In the genomic region with DNA sequence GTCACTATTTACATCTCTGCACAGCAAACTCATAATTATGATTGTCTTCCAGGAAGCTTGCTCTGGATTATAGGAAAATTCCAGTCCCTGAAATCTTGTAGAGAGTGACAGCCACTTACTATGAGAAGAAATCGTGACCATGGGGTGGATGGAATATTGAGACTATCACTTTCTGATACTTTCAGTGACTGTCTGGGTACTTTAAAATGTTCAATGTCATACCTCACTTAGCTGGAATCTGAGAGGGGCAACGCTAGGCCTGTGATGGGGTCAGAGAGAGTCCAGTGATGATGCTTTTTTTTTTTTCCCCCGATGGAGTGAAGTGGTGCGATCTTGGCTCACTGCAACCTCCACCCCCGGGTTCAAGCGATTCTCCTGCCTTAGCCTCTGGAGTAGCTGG, we compare ENCODE assay signal across 11 cellular contexts. TPM values are rescaled to one million over a fixed set of nuclear protein-coding genes. Genes with fewer than 3 reads are reported as not detected.
A peak's percentile ranks its signal among the peaks of the same experiment; 100 is the strongest.
DNase-seq lines count a peak whose midpoint lies in the region; ATAC-seq and TF ChIP-seq lines count a peak whose summit lies in the region.
"Had no signal": no experiment of that assay in that cellular context is flagged by ENCODE, and none has a peak within 500 bp of the region (broad histone marks: within the 10 kb centered on the region; RNA-seq: fewer than 3 reads in every experiment).

No MANE protein-coding gene starts in this region.

- H3K4me3 Mint-ChIP-seq in activated CD4-positive, alpha-beta memory T cell treated with anti-CD3 and anti-CD28 coated beads for 36 hours, result no peak overlapping the region
- H3K4me3 Mint-ChIP-seq: B cell; CD4-positive, alpha-beta T cell had no signal

- H3K9me3 ChIP-seq in esophagus muscularis mucosa, result no peaks in the 10 kb centered on the region
- no peaks in the 10 kb centered on the region for H3K9me3 ChIP-seq in parathyroid adenoma (ENCODE audit: control insufficient read depth, low read length)
- H3K9me3 ChIP-seq in thyroid gland, result no peaks in the 10 kb centered on the region

- H3K36me3 ChIP-seq in esophagus muscularis mucosa (no peaks in the 10 kb centered on the region), parathyroid adenoma (ENCODE audit: control insufficient read depth, insufficient read depth, low read length) (no peaks in the 10 kb centered on the region), thyroid gland (no peaks in the 10 kb centered on the region)

- H3K4me1 Mint-ChIP-seq in activated CD4-positive, alpha-beta memory T cell treated with anti-CD3 and anti-CD28 coated beads for 36 hours (ENCODE audit: low read depth), result peaks cover 7% of the 10 kb centered on the region

- no peaks in the 10 kb centered on the region for H3K27me3 Mint-ChIP-seq in activated CD4-positive, alpha-beta memory T cell treated with anti-CD3 and anti-CD28 coated beads for 36 hours

- H3K27me3 ChIP-seq in esophagus muscularis mucosa, result no peaks in the 10 kb centered on the region
- no peaks in the 10 kb centered on the region for H3K27me3 ChIP-seq in parathyroid adenoma (ENCODE audit: control insufficient read depth, insufficient read depth, low read length)
- no peaks in the 10 kb centered on the region for H3K27me3 ChIP-seq in thyroid gland

- H3K36me3 Mint-ChIP-seq in activated CD4-positive, alpha-beta memory T cell treated with anti-CD3 and anti-CD28 coated beads for 36 hours, result no peaks in the 10 kb centered on the region

- TF ChIP-seq POLR2A in esophagus muscularis mucosa (IDR thresholded peaks at IDR 0.05; ENCODE audit: low read depth), result no peak
- no peak for TF ChIP-seq POLR2A in thyroid gland (IDR thresholded peaks at IDR 0.05)

- H3K4me3 ChIP-seq in esophagus muscularis mucosa, result no peak overlapping the region
- H3K4me3 ChIP-seq in parathyroid adenoma (ENCODE audit: low read depth, low read length), result no peak overlapping the region
- no peak overlapping the region for H3K4me3 ChIP-seq in thyroid gland (replicated peaks in 1 of 3)

- H3K4me2 ChIP-seq in parathyroid adenoma (ENCODE audit: low read length), result no peak overlapping the region

- no peak overlapping the region for H3K9ac ChIP-seq in parathyroid adenoma

- no peak overlapping the region for H3K27ac Mint-ChIP-seq in activated CD4-positive, alpha-beta memory T cell treated with anti-CD3 and anti-CD28 coated beads for 36 hours
- H3K27ac Mint-ChIP-seq: B cell; CD4-positive, alpha-beta T cell had no signal

- H3K4me1 ChIP-seq in esophagus muscularis mucosa, result peaks cover 26 to 59% (median 54%) of the 10 kb centered on the region in 4 donors
- H3K4me1 ChIP-seq in parathyroid adenoma, result peaks cover 48% of the 10 kb centered on the region
- peaks cover 22 to 36% of the 10 kb centered on the region in 2 donors for H3K4me1 ChIP-seq in thyroid gland

- peak overlapping the region; percentile 50 for H2AFZ ChIP-seq in parathyroid adenoma

- no peaks in the 10 kb centered on the region for H3K9me3 Mint-ChIP-seq in activated CD4-positive, alpha-beta memory T cell treated with anti-CD3 and anti-CD28 coated beads for 36 hours
- H3K9me3 Mint-ChIP-seq: CD4-positive, alpha-beta T cell had no signal

- 74% methylated on average over 6 of the region's 6 CpGs for WGBS in esophagus muscularis mucosa
- 36 to 39% methylated on average over 6 of the region's 6 CpGs for WGBS in thyroid gland, 2 donors

- TF ChIP-seq EP300 in esophagus muscularis mucosa (IDR thresholded peaks at IDR 0.05), result no peak

- CTCF ChIA-PET in RWPE1 (lab: Yijun Ruan, JAX), result no interaction called here
- CTCF ChIA-PET in activated CD4-positive, alpha-beta memory T cell treated with anti-CD3 and anti-CD28 coated beads for 36 hours (lab: Charles Lee), result no interaction called here

- ATAC-seq in GM21526 (IDR thresholded peaks at IDR 0.05; ENCODE audit: low FRiP score, unreplicated experiment) (no peak), GM21529 (IDR thresholded peaks at IDR 0.05; ENCODE audit: unreplicated experiment) (no peak)

- H3K27ac ChIP-seq in RWPE1 (peak overlapping the region; percentile 93; the same call in 1 of the 2 replicates), esophagus muscularis mucosa (replicated peaks in 1 of 4) (peak overlapping the region; percentile 20 to 83 (median 72)), parathyroid adenoma (peak overlapping the region; percentile 94), thyroid gland (peak overlapping the region; percentile 42 to 91 (median 85))

- no peak for DNase-seq in RWPE1 (ENCODE audit: low spot score)
- no peak for DNase-seq in esophagus muscularis mucosa (ENCODE audit: extremely low spot score)
- DNase-seq in thyroid gland, result peak; percentile 16 to 24
- DNase-seq in activated CD4-positive, alpha-beta memory T cell treated with anti-CD3 and anti-CD28 coated beads for 36 hours, result no peak
- DNase-seq: CD4-positive, alpha-beta T cell; DMS79; HCEC 1CT had no signal

- POLR2A ChIA-PET in RWPE1 (lab: Yijun Ruan, JAX; ENCODE audit: low non-redundant PET), result interaction anchor here (0.6 kb wide), 1 partner anchor 43 kb away, joined by 4 read pairs; no protein-coding TSS in a partner anchor
- POLR2A ChIA-PET in activated CD4-positive, alpha-beta memory T cell treated with anti-CD3 and anti-CD28 coated beads for 36 hours (lab: Charles Lee), result no interaction called here

- no peak for TF ChIP-seq CTCF in RWPE1 (conservative IDR thresholded peaks at IDR 0.05; ENCODE audit: low read depth)
- no peak for TF ChIP-seq CTCF in esophagus muscularis mucosa (IDR thresholded peaks at IDR 0.05)
- TF ChIP-seq CTCF in parathyroid adenoma (IDR thresholded peaks at IDR 0.05), result no peak
- no peak for TF ChIP-seq CTCF in thyroid gland (IDR thresholded peaks at IDR 0.05)

- intact Hi-C loops in esophagus muscularis mucosa (cut with DNase I) (loop anchor here (5.0 kb wide), 2 partner anchors 32 to 133 kb away; partner anchors contain the start of gene RGS9), thyroid gland (cut with DNase I) (loop anchor here (5.0 kb wide), 2 partner anchors 48 to 133 kb away; partner anchors contain the start of gene GNA13)
- intact Hi-C loops in activated CD4-positive, alpha-beta memory T cell treated with anti-CD3 and anti-CD28 coated beads for 36 hours (cut with micrococcal nuclease), result no loop called here

- H3K79me2 ChIP-seq in parathyroid adenoma, result peaks cover 18% of the 10 kb centered on the region

RNA-seq across cellular contexts. Expression of gene RGS9, which starts 32.2 kb away (rescaled TPM):
- total RNA-seq in esophagus muscularis mucosa (10 to 100 TPM; 22.4 to 58.6 (median 32.2) TPM), thyroid gland (10 to 100 TPM in 1 of 4 donors, 1 to 10 TPM in 3; 6.0 to 15.5 (median 6.7) TPM)
- total RNA-seq in activated CD4-positive, alpha-beta memory T cell treated with anti-CD3 and anti-CD28 coated beads for 36 hours, result 1 to 10 TPM; 6.4 to 8.7 TPM

RNA-seq across cellular contexts. Expression of gene GNA13, which starts 48.4 kb away (rescaled TPM):
- total RNA-seq in esophagus muscularis mucosa (10 to 100 TPM; 54.2 to 79.6 (median 69.2) TPM), thyroid gland (10 to 100 TPM; 39.4 to 59.4 (median 49.9) TPM)
- total RNA-seq in activated CD4-positive, alpha-beta memory T cell treated with anti-CD3 and anti-CD28 coated beads for 36 hours, result 10 to 100 TPM; 55.4 to 55.7 TPM

Comparison
In these comparisons a context has a peak if more than half of its experiments do, and no peak if none do; other contexts are left out.
1. DNase-seq: peak in thyroid gland (2 of 2); none in RWPE1 (single experiment), esophagus muscularis mucosa (single experiment) and activated CD4-positive, alpha-beta memory T cell treated with anti-CD3 and anti-CD28 coated beads for 36 hours (single experiment).
2. Peak in every context shown above with its lines, with median percentiles within 50 percentile points of each other: H3K27ac ChIP-seq.